Comparison of ENCODE assay signal across 8 cellular contexts in the genomic region with DNA sequence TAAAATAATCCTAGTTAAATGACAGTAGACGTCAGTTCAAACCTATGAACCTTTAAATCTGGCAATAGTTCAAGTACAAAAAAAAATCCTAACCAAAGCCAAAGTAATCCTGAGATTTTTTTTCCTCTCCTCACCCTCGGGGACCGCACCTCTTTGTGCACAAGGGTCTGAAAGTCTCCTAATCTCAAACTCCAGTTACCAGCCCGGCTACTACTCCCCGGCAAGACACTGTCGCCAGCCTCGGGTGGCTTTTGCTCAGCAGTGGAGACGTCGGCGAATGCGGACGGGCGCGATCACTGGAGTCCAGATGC. TPM values are rescaled to one million over a fixed set of nuclear protein-coding genes. Genes with fewer than 3 reads are reported as not detected.
DNase-seq lines count a peak whose midpoint lies in the region; ATAC-seq and TF ChIP-seq lines count a peak whose summit lies in the region.

No MANE protein-coding gene starts in this region.

- no peak for TF ChIP-seq CTCF in Calu3 (IDR thresholded peaks at IDR 0.05; ENCODE audit: unreplicated experiment)
- no peak for TF ChIP-seq CTCF in HL-60 (IDR thresholded peaks at IDR 0.05; ENCODE audit: insufficient read depth, low read length)
- no peak for TF ChIP-seq CTCF in astrocyte of the spinal cord (IDR thresholded peaks at IDR 0.05; ENCODE audit: low read depth, low read length)
- TF ChIP-seq CTCF in lower lobe of right lung (IDR thresholded peaks at IDR 0.05) = no peak
- TF ChIP-seq CTCF in upper lobe of left lung (IDR thresholded peaks at IDR 0.05) = peak in 1 of 6 experiments; percentile 5

- H3K36me3 Mint-ChIP-seq in Calu3 (ENCODE audit: insufficient read depth, unreplicated experiment) = peaks cover 43% of the 10 kb centered on the region

- no peaks in the 10 kb centered on the region for H3K9me3 Mint-ChIP-seq in Calu3 (ENCODE audit: low read depth, unreplicated experiment)

- in situ Hi-C loops in astrocyte of the spinal cord (cut with HindIII; ENCODE audit: low sequenced_read_pairs) = no loop called here

- peak overlapping the region; percentile 86 for H3K4me3 Mint-ChIP-seq in Calu3 (ENCODE audit: low read depth, unreplicated experiment)

- H3K27ac ChIP-seq in HL-60 (replicated peaks) = peak overlapping the region; percentile 90
- peak overlapping the region; percentile 99 for H3K27ac ChIP-seq in lower lobe of right lung
- H3K27ac ChIP-seq in upper lobe of left lung = peak overlapping the region; percentile 94 to 98 (median 97)

- H3K4me1 ChIP-seq in lower lobe of right lung = peaks cover 44% of the 10 kb centered on the region
- H3K4me1 ChIP-seq in upper lobe of left lung = peaks cover 26 to 49% (median 36%) of the 10 kb centered on the region in 4 donors

- no peaks in the 10 kb centered on the region for H3K27me3 ChIP-seq in HL-60 (ENCODE audit: insufficient read depth, poor library complexity, severe bottlenecking)
- no peaks in the 10 kb centered on the region for H3K27me3 ChIP-seq in lower lobe of right lung (ENCODE audit: low read depth)
- no peaks in the 10 kb centered on the region for H3K27me3 ChIP-seq in upper lobe of left lung

- peaks cover 8% of the 10 kb centered on the region for H3K4me1 Mint-ChIP-seq in Calu3 (ENCODE audit: low read depth, unreplicated experiment)

- DNase-seq in Calu3 = no peak
- DNase-seq in HL-60 (ENCODE audit: low read depth in 1 of 2, low spot score in 1 of 2) = no peak
- DNase-seq in astrocyte of the spinal cord (ENCODE audit: low read depth, low spot score) = no peak
- no peak for DNase-seq in lower lobe of right lung
- DNase-seq in upper lobe of left lung = no peak
- no peak for DNase-seq in cortex of kidney (lab: John Stamatoyannopoulos, UW)

- ATAC-seq in lower lobe of right lung (peak in 1 of 2 donors; percentile 7), upper lobe of left lung (ENCODE audit: low FRiP score in 2 of 2) (no peak), HG03039 (IDR thresholded peaks at IDR 0.05; ENCODE audit: unreplicated experiment) (no peak), GM19463 (IDR thresholded peaks at IDR 0.05; ENCODE audit: unreplicated experiment) (no peak)

- TF ChIP-seq POLR2A in upper lobe of left lung (IDR thresholded peaks at IDR 0.05) = no peak

- CTCF ChIA-PET in Calu3 (lab: Charles Lee) = no interaction called here

- peaks cover 26% of the 10 kb centered on the region for H3K36me3 ChIP-seq in lower lobe of right lung
- H3K36me3 ChIP-seq in upper lobe of left lung = peaks cover 4 to 29% (median 12%) of the 10 kb centered on the region in 4 donors

- 0 to 1% methylated on average over 12 to 14 of the region's 14 CpGs for WGBS in upper lobe of left lung, 2 donors

- TF ChIP-seq EP300 in upper lobe of left lung (IDR thresholded peaks at IDR 0.05) = no peak

- H3K27me3 Mint-ChIP-seq in Calu3 (ENCODE audit: unreplicated experiment) = no peaks in the 10 kb centered on the region

- H3K4me3 ChIP-seq in HL-60 (replicated peaks; ENCODE audit: insufficient read depth, low read length) (peak overlapping the region; percentile 65), astrocyte of the spinal cord (ENCODE audit: low read depth, low read length) (peak overlapping the region; percentile 99), lower lobe of right lung (peak overlapping the region; percentile 87), upper lobe of left lung (peak overlapping the region; percentile 31 to 75 (median 72))

- intact Hi-C loops in Calu3 (cut with micrococcal nuclease; ENCODE audit: unreplicated experiment) = loop anchor here (10.0 kb wide), 1 partner anchor 516 kb away; the partner anchor contains the start of gene HNRNPD
- intact Hi-C loops in lower lobe of right lung (cut with DNase I) = no loop called here

- peak overlapping the region; percentile 91 for H3K27ac Mint-ChIP-seq in Calu3 (ENCODE audit: unreplicated experiment)

- H3K9me3 ChIP-seq in lower lobe of right lung (no peaks in the 10 kb centered on the region), upper lobe of left lung (no peaks in the 10 kb centered on the region)

- BruUV-seq in Calu3 (replicated peaks; lab: Mats Ljungman, UMichigan) = TSS peak; percentile 24

RNA-seq across cellular contexts. Expression of gene SEC31A, which starts 0.4 kb away (rescaled TPM):
- total RNA-seq in Calu3 (2022) = 106 and 108 TPM in 2 replicates
- 183 TPM for total RNA-seq in lower lobe of right lung
- total RNA-seq in upper lobe of left lung = 100 to 1,000 TPM; 128 to 230 (median 160) TPM

RNA-seq across cellular contexts. Expression of gene THAP9, which starts 10.0 kb away (rescaled TPM):
- total RNA-seq in Calu3 (2022) (4.7 and 7.2 TPM in 2 replicates), lower lobe of right lung (5.0 TPM), upper lobe of left lung (1 to 10 TPM; 2.0 to 4.5 (median 3.1) TPM)
